ENCODE assay signal across 1 cellular context in genomic region chr9:34123682-34124081, GRCh38.
A peak's percentile ranks its signal among the peaks of the same experiment; 100 is the strongest.
TF ChIP-seq lines count a peak whose summit lies in the region.

No MANE protein-coding gene starts in this region.

TF ChIP-seq in GM12878, 131 proteins besides CTCF, POLR2A, EP300 and RAD21 (continued from another document):
- TF ChIP-seq CBX5 (IDR thresholded peaks at IDR 0.05; ENCODE audit: low read depth) (0 out of 2 replicates have a peak, but pooled peaks have one; percentile 29), ETV6 (conservative IDR thresholded peaks at IDR 0.05 in 1 of 2, IDR thresholded peaks at IDR 0.05 in 1 of 2; ENCODE audit: borderline replicate concordance in 1 of 2, low read depth in 1 of 2) (peak in 1 of 2 experiments; percentile 96; a peak in 2 of 4 replicates), BCL11A (IDR thresholded peaks at IDR 0.05; ENCODE audit: low read depth, low read length) (no peak), FOXM1 (IDR thresholded peaks at IDR 0.05; ENCODE audit: low read depth, low read length) (no peak), NFIC (IDR thresholded peaks at IDR 0.05; ENCODE audit: low read depth, low read length) (peak; percentile 51; the same call in 1 of the 2 replicates), RBBP5 (conservative IDR thresholded peaks at IDR 0.05) (no peak), SIN3A (IDR thresholded peaks at IDR 0.05; ENCODE audit: low read depth, low read length) (no peak), NFXL1 (IDR thresholded peaks at IDR 0.05; ENCODE audit: borderline replicate concordance) (no peak), EED (IDR thresholded peaks at IDR 0.05; ENCODE audit: low read depth) (peak; percentile 87), DPF2 (IDR thresholded peaks at IDR 0.05) (peak; percentile 66; the same call in 1 of the 2 replicates), IKZF1 (conservative IDR thresholded peaks at IDR 0.05) (peak; percentile 96), PRDM15 (CRISPR knock-in tag; IDR thresholded peaks at IDR 0.05) (no peak), ATF7 (IDR thresholded peaks at IDR 0.05; ENCODE audit: low read depth) (peak; percentile 49), PAX5 (IDR thresholded peaks at IDR 0.05; ENCODE audit: borderline replicate concordance, low read depth, low read length) (0 out of 2 replicates have a peak, but pooled peaks have one; percentile 16), SMAD5 (IDR thresholded peaks at IDR 0.05; ENCODE audit: low read depth) (no peak), ASH2L (IDR thresholded peaks at IDR 0.05; ENCODE audit: borderline replicate concordance, low read depth) (no peak)
